20 cellular contexts compared by ENCODE assay signal in the genomic region with DNA sequence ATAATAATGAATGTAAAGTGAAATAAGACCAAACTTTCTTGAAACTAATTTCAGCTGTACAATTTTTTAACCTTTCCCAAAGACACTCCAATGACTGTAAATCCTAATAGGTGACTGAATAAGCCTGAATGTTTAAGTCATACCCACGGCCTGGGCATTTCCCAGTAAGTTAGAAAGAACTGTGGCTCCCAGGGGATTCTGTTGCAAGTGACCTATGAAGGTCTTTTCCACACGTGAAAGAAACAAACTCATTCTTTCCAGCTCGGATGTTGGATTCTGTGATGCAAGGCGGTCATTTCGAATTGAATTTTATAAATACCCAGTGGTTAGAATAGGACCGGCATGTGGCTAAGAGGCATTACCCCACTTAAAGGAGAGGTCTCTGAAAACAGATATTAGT.
DNase-seq lines count a peak whose midpoint lies in the region; ATAC-seq and TF ChIP-seq lines count a peak whose summit lies in the region.
"Had no signal": no experiment of that assay in that cellular context is flagged by ENCODE, and none has a peak within 500 bp of the region (broad histone marks: within the 10 kb centered on the region; RNA-seq: fewer than 3 reads in every experiment).

No MANE protein-coding gene starts in this region.

- H3K27ac Mint-ChIP-seq in activated CD8-positive, alpha-beta T cell treated with anti-CD3 and anti-CD28 coated beads for 36 hours, result no peak overlapping the region
- H3K27ac Mint-ChIP-seq: CD8-positive, alpha-beta memory T cell had no signal

- ATAC-seq in activated CD8-positive, alpha-beta T cell treated with anti-CD3 and anti-CD28 coated beads for 36 hours, result no peak
- ATAC-seq: A549, HCT116, HepG2, Right ventricle myocardium inferior had no signal

- no peak overlapping the region for H3K4ac ChIP-seq in mesenchymal stem cell (ENCODE audit: low read depth in 1 of 2, low read length in 2 of 2)

- H3K27me3 Mint-ChIP-seq in activated CD8-positive, alpha-beta T cell treated with anti-CD3 and anti-CD28 coated beads for 36 hours, result no peaks in the 10 kb centered on the region
- H3K27me3 Mint-ChIP-seq: CD8-positive, alpha-beta memory T cell had no signal

- H4K8ac ChIP-seq in mesenchymal stem cell (ENCODE audit: low read length), result no peak overlapping the region

- no peak overlapping the region for H3K4me3 Mint-ChIP-seq in activated CD8-positive, alpha-beta T cell treated with anti-CD3 and anti-CD28 coated beads for 36 hours
- H3K4me3 Mint-ChIP-seq: CD8-positive, alpha-beta memory T cell had no signal

- H3K14ac ChIP-seq in mesenchymal stem cell (ENCODE audit: low read length in 2 of 2), result no peak overlapping the region

- no peak overlapping the region for H2AK5ac ChIP-seq in mesenchymal stem cell (ENCODE audit: low read length, severe bottlenecking)

- H2BK5ac ChIP-seq in mesenchymal stem cell (ENCODE audit: low read depth, low read length, poor library complexity, severe bottlenecking), result no peak overlapping the region

- no peak overlapping the region for H2BK15ac ChIP-seq in mesenchymal stem cell (ENCODE audit: low read depth, poor library complexity, severe bottlenecking)

- no peaks in the 10 kb centered on the region for H3F3A ChIP-seq in smooth muscle cell (ENCODE audit: low read depth)

- H3K79me2 ChIP-seq in smooth muscle cell (ENCODE audit: low read depth), result no peaks in the 10 kb centered on the region

- H3K18ac ChIP-seq in mesenchymal stem cell (ENCODE audit: low read depth in 1 of 2, low read length in 2 of 2), result no peak overlapping the region

- no peaks in the 10 kb centered on the region for H3K79me1 ChIP-seq in mesenchymal stem cell (replicated peaks; ENCODE audit: low read length, poor library complexity, severe bottlenecking)

- no peak overlapping the region for H4K91ac ChIP-seq in mesenchymal stem cell (ENCODE audit: low read length)

- H3K4me1 Mint-ChIP-seq in activated CD8-positive, alpha-beta T cell treated with anti-CD3 and anti-CD28 coated beads for 36 hours (ENCODE audit: low read depth), result no peaks in the 10 kb centered on the region
- H3K4me1 Mint-ChIP-seq: CD8-positive, alpha-beta memory T cell had no signal

- H4K20me1 ChIP-seq in smooth muscle cell (ENCODE audit: low read depth), result no peaks in the 10 kb centered on the region

- CTCF ChIA-PET in activated CD8-positive, alpha-beta T cell treated with anti-CD3 and anti-CD28 coated beads for 36 hours (lab: Charles Lee), result no interaction called here

- intact Hi-C loops in activated CD8-positive, alpha-beta T cell treated with anti-CD3 and anti-CD28 coated beads for 36 hours (cut with micrococcal nuclease), result no loop called here

- H3K36me3 ChIP-seq in mesenchymal stem cell (ENCODE audit: control insufficient read depth in 1 of 2, insufficient read depth in 2 of 2, low read depth in 1 of 2, low read length in 2 of 2) (no peaks in the 10 kb centered on the region), smooth muscle cell (ENCODE audit: low read depth) (no peaks in the 10 kb centered on the region)
- H3K36me3 ChIP-seq: Peyer's patch had no signal

- H2AFZ ChIP-seq in mesenchymal stem cell (ENCODE audit: low read depth, low read length) (no peak overlapping the region), smooth muscle cell (ENCODE audit: low read depth) (no peak overlapping the region)

- H3K4me3 ChIP-seq in choroid plexus epithelial cell (ENCODE audit: low read depth, low read length) (no peak overlapping the region), mesenchymal stem cell (ENCODE audit: insufficient read depth in 1 of 2, low read depth in 1 of 2, low read length in 2 of 2) (no peak overlapping the region), smooth muscle cell (no peak overlapping the region)
- H3K4me3 ChIP-seq: A549, Peyer's patch had no signal

- H3K27ac ChIP-seq in mesenchymal stem cell (ENCODE audit: low read length, poor library complexity, severe bottlenecking) (peak overlapping the region; percentile 94), smooth muscle cell (ENCODE audit: low read depth) (peak overlapping the region; percentile 40)
- H3K27ac ChIP-seq: A549, Peyer's patch had no signal

- no peak overlapping the region for H3K4me2 ChIP-seq in mesenchymal stem cell (ENCODE audit: low read length, poor library complexity, severe bottlenecking)
- peak overlapping the region; percentile 7 for H3K4me2 ChIP-seq in smooth muscle cell
- H3K4me2 ChIP-seq: A549 had no signal

- WGBS in mesenchymal stem cell, result 71% methylated on average over 6 of the region's 6 CpGs
- 74% methylated on average over 6 of the region's 6 CpGs for WGBS in smooth muscle cell (ENCODE audit: low lambda C conversion rate)

- H3K4me1 ChIP-seq in mesenchymal stem cell (ENCODE audit: control insufficient read depth, insufficient read depth, low read depth, low read length) (peaks cover 4% of the 10 kb centered on the region), smooth muscle cell (ENCODE audit: low read depth) (no peaks in the 10 kb centered on the region)
- H3K4me1 ChIP-seq: A549, Peyer's patch had no signal

- DNase-seq in HK-2 (ENCODE audit: unreplicated experiment) (peak; percentile 17), choroid plexus epithelial cell (ENCODE audit: low read depth) (peak; percentile 2), mesenchymal stem cell (peak; percentile 85), smooth muscle cell (lab: John Stamatoyannopoulos, UW; ENCODE audit: unreplicated experiment) (no peak), A172 (ENCODE audit: low spot score) (no peak), NOMO-1 (lab: John Stamatoyannopoulos, UW; ENCODE audit: unreplicated experiment in 2 of 2) (no peak)
- DNase-seq in activated CD8-positive, alpha-beta T cell treated with anti-CD3 and anti-CD28 coated beads for 36 hours, result no peak
- DNase-seq in activated CD8-positive, alpha-beta memory T cell treated with anti-CD3 and anti-CD28 coated beads, Interleukin-2, amount 50 U/mL, for 48 hours, result no peak
- DNase-seq: C1 segment of cervical spinal cord; CD8-positive, alpha-beta memory T cell; GOT3; KG1; NCI-H1105 treated with DMSO at 0.1 percent for 48 hours; NCI-H1694; NCI-H2081 treated with DMSO at 0.1 percent for 48 hours; Peyer's patch had no signal

- no peak overlapping the region for H3K23ac ChIP-seq in mesenchymal stem cell (ENCODE audit: low read length in 2 of 2)

- no peaks in the 10 kb centered on the region for H3K9me3 Mint-ChIP-seq in activated CD8-positive, alpha-beta T cell treated with anti-CD3 and anti-CD28 coated beads for 36 hours

- POLR2A ChIA-PET in activated CD8-positive, alpha-beta T cell treated with anti-CD3 and anti-CD28 coated beads for 36 hours (lab: Charles Lee), result no interaction called here

- H2BK120ac ChIP-seq in mesenchymal stem cell (ENCODE audit: low read depth, low read length), result no peak overlapping the region

- H3K27me3 ChIP-seq in mesenchymal stem cell (ENCODE audit: control insufficient read depth in 1 of 2, insufficient read depth in 1 of 2, low read length in 2 of 2) (no peaks in the 10 kb centered on the region), smooth muscle cell (ENCODE audit: low read depth) (no peaks in the 10 kb centered on the region)
- H3K27me3 ChIP-seq: Peyer's patch had no signal

- TF ChIP-seq CTCF in choroid plexus epithelial cell (conservative IDR thresholded peaks at IDR 0.05; ENCODE audit: low read depth, low read length) (no peak), smooth muscle cell (IDR thresholded peaks at IDR 0.05; ENCODE audit: borderline replicate concordance, insufficient read depth, poor library complexity, severe bottlenecking) (no peak)
- TF ChIP-seq CTCF in activated CD8-positive, alpha-beta T cell treated with anti-CD3 and anti-CD28 coated beads for 36 hours (IDR thresholded peaks at IDR 0.05), result no peak

- H3K36me3 Mint-ChIP-seq in activated CD8-positive, alpha-beta T cell treated with anti-CD3 and anti-CD28 coated beads for 36 hours (ENCODE audit: low read depth), result no peaks in the 10 kb centered on the region
- H3K36me3 Mint-ChIP-seq: CD8-positive, alpha-beta memory T cell had no signal

- H3K9ac ChIP-seq in mesenchymal stem cell (ENCODE audit: low read length), result no peak overlapping the region
- no peak overlapping the region for H3K9ac ChIP-seq in smooth muscle cell (ENCODE audit: low read depth)

- no peak overlapping the region for H2BK12ac ChIP-seq in mesenchymal stem cell (ENCODE audit: low read length in 2 of 2)

- H3K9me3 ChIP-seq in mesenchymal stem cell (ENCODE audit: control insufficient read depth, low read length) (no peaks in the 10 kb centered on the region), smooth muscle cell (replicated peaks; ENCODE audit: low read depth) (no peaks in the 10 kb centered on the region)
- H3K9me3 ChIP-seq: A549, Peyer's patch had no signal

Comparison
In these comparisons a context has a peak if more than half of its experiments do, and no peak if none do; other contexts are left out.
1. DNase-seq: peak in HK-2 (single experiment), choroid plexus epithelial cell (single experiment) and mesenchymal stem cell (single experiment); none in smooth muscle cell (single experiment), activated CD8-positive, alpha-beta T cell treated with anti-CD3 and anti-CD28 coated beads for 36 hours (single experiment), A172 (single experiment), activated CD8-positive, alpha-beta memory T cell treated with anti-CD3 and anti-CD28 coated beads, Interleukin-2, amount 50 U/mL, for 48 hours (single experiment) and NOMO-1 (0 of 2).